In the genomic region with DNA sequence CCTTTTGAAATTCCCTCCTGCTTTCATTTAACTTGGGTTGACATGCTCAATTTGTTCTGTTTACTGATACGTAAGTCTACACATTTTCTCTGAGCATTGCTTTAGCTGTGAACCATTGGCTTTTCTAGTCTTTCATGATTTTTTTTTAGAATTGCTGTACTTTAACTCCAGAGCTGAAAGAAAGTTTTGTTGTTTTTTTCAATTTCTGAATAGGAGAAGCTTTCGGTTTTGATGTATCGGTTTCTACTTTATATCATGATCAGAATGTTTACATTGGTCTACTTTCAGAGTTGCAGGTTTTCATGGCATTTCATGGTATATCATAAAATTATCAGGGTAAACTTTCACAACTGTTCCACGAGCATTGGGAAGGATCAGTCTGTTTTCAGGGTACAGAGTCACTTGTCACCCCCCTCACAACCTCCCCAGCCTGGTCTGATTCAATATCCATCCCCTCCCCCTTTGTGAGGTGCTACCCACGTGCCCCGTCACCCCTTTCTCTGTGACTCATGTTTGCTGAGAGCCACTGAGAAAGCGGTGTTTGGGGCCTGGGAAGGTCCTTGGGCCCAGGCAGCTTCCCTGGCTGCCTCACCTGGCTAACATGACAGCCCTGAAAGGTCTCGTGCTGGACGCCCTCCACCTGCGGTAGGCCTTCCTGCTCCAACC, we compare ENCODE assay signal across 2 cellular contexts.
TF ChIP-seq lines count a peak whose summit lies in the region.

No MANE protein-coding gene starts in this region.

TF ChIP-seq in GM12891, 5 proteins besides CTCF, POLR2A, EP300 and RAD21:
- no peak for TF ChIP-seq POU2F2 (IDR thresholded peaks at IDR 0.05; ENCODE audit: low read depth, low read length)
- no peak for TF ChIP-seq PAX5 (IDR thresholded peaks at IDR 0.05; ENCODE audit: insufficient read depth, low read length, severe bottlenecking)
- no peak for TF ChIP-seq SPI1 (IDR thresholded peaks at IDR 0.05; ENCODE audit: low read depth, low read length)
- no peak for TF ChIP-seq TAF1 (IDR thresholded peaks at IDR 0.05; ENCODE audit: low read depth, low read length)
- no peak for TF ChIP-seq POLR2AphosphoS5 (IDR thresholded peaks at IDR 0.05; ENCODE audit: low read depth, low read length)

TF ChIP-seq in H1, 55 proteins besides CTCF, POLR2A, EP300 and RAD21:
- TF ChIP-seq TAF1 (IDR thresholded peaks at IDR 0.05; ENCODE audit: low read depth, low read length), result no peak
